In genomic region chr2:191635333-191636234, GRCh38 we compare ENCODE assay signal across 1 cellular context.
TF ChIP-seq lines count a peak whose summit lies in the region.

No MANE protein-coding gene starts in this region.

TF ChIP-seq in WTC11, 78 proteins besides CTCF, POLR2A, EP300 and RAD21 (continued from another document):
- TF ChIP-seq FOXP4 (CRISPR knock-in tag; IDR thresholded peaks at IDR 0.05) (no peak), TCF7 (CRISPR knock-in tag; IDR thresholded peaks at IDR 0.05; ENCODE audit: low read depth) (no peak), E2F4 (CRISPR knock-in tag; IDR thresholded peaks at IDR 0.05; ENCODE audit: borderline replicate concordance, low read depth) (no peak), PRDM15 (CRISPR knock-in tag; IDR thresholded peaks at IDR 0.05) (no peak), SP1 (CRISPR knock-in tag; conservative IDR thresholded peaks at IDR 0.05) (no peak), CBFB (CRISPR knock-in tag; IDR thresholded peaks at IDR 0.05; ENCODE audit: low read depth) (no peak), CREB1 (CRISPR knock-in tag; IDR thresholded peaks at IDR 0.05) (no peak)
